In the genomic region with DNA sequence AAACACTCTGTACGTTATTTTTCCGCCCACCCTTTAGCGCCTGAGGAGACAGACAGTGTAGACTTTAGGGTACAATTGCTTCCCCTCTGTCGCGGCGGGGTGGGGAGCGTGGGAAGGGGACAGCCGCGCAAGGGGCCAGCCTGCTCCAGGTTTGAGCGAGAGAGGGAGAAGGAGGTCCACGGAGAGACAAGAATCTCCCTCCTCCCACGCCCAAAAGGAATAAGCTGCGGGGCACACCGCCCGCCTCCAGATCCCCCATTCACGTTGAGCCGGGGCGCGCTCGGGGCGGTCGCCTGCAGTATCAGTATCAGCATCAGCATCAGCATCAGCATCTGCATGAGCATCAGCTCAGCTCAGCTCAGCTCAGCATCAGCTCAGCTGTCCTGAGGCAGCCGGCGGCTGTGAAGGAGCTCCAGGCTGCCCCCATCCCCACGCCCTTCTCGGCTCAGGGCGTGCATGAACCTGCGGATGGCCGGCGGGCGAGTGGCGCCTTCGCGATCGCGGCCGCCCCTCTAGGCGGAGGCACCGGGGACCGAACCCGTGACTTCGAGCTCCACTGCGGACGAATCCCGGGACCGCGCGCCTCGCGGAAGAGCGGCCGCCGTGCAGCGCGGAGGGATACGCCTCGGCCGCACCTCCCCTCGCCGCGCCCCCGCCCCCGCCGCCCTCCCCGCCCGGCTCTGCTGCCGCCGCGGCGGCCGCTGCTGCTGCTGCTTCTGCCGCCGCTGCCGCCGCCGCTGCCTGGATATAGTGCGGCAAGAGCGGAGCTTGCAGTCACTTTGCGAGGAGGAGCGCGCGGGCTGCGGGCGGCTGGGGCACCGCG, we compare ENCODE assay signal across 8 cellular contexts. TPM values are rescaled to one million over a fixed set of nuclear protein-coding genes. Genes with fewer than 3 reads are reported as not detected.
DNase-seq lines count a peak whose midpoint lies in the region; ATAC-seq and TF ChIP-seq lines count a peak whose summit lies in the region.

A gene (plus strand): TSS at position 777 of the 823 bp plus-strand sequence.

- H3K4me1 Mint-ChIP-seq in osteocyte (ENCODE audit: unreplicated experiment), result peaks cover 79% of the 10 kb centered on the region

- H3K36me3 ChIP-seq in tibial artery, result no peaks in the 10 kb centered on the region
- no peaks in the 10 kb centered on the region for H3K36me3 ChIP-seq in Karpas-422 (ENCODE audit: insufficient read depth, low read length)

- H3K4me1 ChIP-seq in tibial artery (peaks cover 0 to 25% (median 14%) of the 10 kb centered on the region in 4 donors), Karpas-422 (ENCODE audit: low read length) (peaks cover 15% of the 10 kb centered on the region)

- H3K36me3 Mint-ChIP-seq in activated naive CD4-positive, alpha-beta T cell treated with anti-CD3 and anti-CD28 coated beads, Interleukin-2, amount 50 U/mL, for 72 hours, result no peaks in the 10 kb centered on the region
- no peaks in the 10 kb centered on the region for H3K36me3 Mint-ChIP-seq in osteocyte (ENCODE audit: unreplicated experiment)

- no peak within 1 kb of the TSS for H3K27ac ChIP-seq in tibial artery
- no peak within 1 kb of the TSS for H3K27ac ChIP-seq in Karpas-422 (ENCODE audit: low read length)

- H3K9me3 ChIP-seq in tibial artery, result no peaks in the 10 kb centered on the region
- H3K9me3 ChIP-seq in Karpas-422 (ENCODE audit: low read length), result no peaks in the 10 kb centered on the region

- H3K79me2 ChIP-seq in Karpas-422 (ENCODE audit: low read length), result no peaks in the 10 kb centered on the region

- H3K9ac ChIP-seq in Karpas-422 (ENCODE audit: low read length), result no peak within 1 kb of the TSS

- no peaks in the 10 kb centered on the region for H3K27me3 Mint-ChIP-seq in osteocyte (ENCODE audit: unreplicated experiment)

- peaks cover 0 to 12% of the 10 kb centered on the region in 2 donors for H3K27me3 ChIP-seq in tibial artery
- no peaks in the 10 kb centered on the region for H3K27me3 ChIP-seq in Karpas-422 (ENCODE audit: low read length)

- ATAC-seq in HG03139 (IDR thresholded peaks at IDR 0.05; ENCODE audit: unreplicated experiment), result peak; percentile 49
- ATAC-seq in activated naive CD4-positive, alpha-beta T cell treated with anti-CD3 and anti-CD28 coated beads, Interleukin-2, amount 50 U/mL, for 72 hours, result peak; percentile 63 to 86

- peak within 1 kb of the TSS; percentile 83 for H3K4me3 Mint-ChIP-seq in osteocyte (ENCODE audit: unreplicated experiment)

- H3K9me3 Mint-ChIP-seq in activated naive CD4-positive, alpha-beta T cell treated with anti-CD3 and anti-CD28 coated beads, Interleukin-2, amount 50 U/mL, for 72 hours, result no peaks in the 10 kb centered on the region
- no peaks in the 10 kb centered on the region for H3K9me3 Mint-ChIP-seq in osteocyte (ENCODE audit: unreplicated experiment)

- H3K4me3 ChIP-seq in tibial artery (peak within 1 kb of the TSS; percentile 49 to 57), Karpas-422 (ENCODE audit: low read length) (no peak within 1 kb of the TSS)

- H2AFZ ChIP-seq in Karpas-422 (ENCODE audit: low read length), result no peak within 1 kb of the TSS

- H3K27ac Mint-ChIP-seq in activated naive CD4-positive, alpha-beta T cell treated with anti-CD3 and anti-CD28 coated beads, Interleukin-2, amount 50 U/mL, for 72 hours, result no peak within 1 kb of the TSS
- H3K27ac Mint-ChIP-seq in osteocyte (ENCODE audit: unreplicated experiment), result peak within 1 kb of the TSS; percentile 83

- intact Hi-C loops in head of caudate nucleus (cut with DNase I), result loop anchor here (2.0 kb wide), 1 partner anchor 105 kb away; no protein-coding TSS in a partner anchor
- intact Hi-C loops in tibial artery (cut with DNase I; ENCODE audit: low total_unique reads), result loop anchor here (5.0 kb wide), 1 partner anchor 754 kb away; no protein-coding TSS in a partner anchor

- H4K20me1 ChIP-seq in Karpas-422 (ENCODE audit: insufficient read depth, low read depth, low read length), result no peaks in the 10 kb centered on the region

- H3K9me2 ChIP-seq in Karpas-422 (replicated peaks; ENCODE audit: insufficient read depth, low read length), result no peaks in the 10 kb centered on the region

- H3K4me2 ChIP-seq in Karpas-422 (ENCODE audit: low read depth, low read length, poor library complexity, severe bottlenecking), result no peak within 1 kb of the TSS

- TF ChIP-seq CTCF in osteocyte (IDR thresholded peaks at IDR 0.05) (no peak), tibial artery (IDR thresholded peaks at IDR 0.05) (no peak)

- DNase-seq in DMS 273 (lab: John Stamatoyannopoulos, UW; ENCODE audit: unreplicated experiment) (peak; percentile 85), SHP77 treated with DMSO at 0.1 percent for 48 hours (lab: John Stamatoyannopoulos, UW) (peak; percentile 24), head of caudate nucleus (peak; percentile 63 to 93 (median 86)), osteocyte (ENCODE audit: extremely low spot score, unreplicated experiment) (peak; percentile 91), tibial artery (peak; percentile 45 to 69), Karpas-422 (no peak)
- peak in 1 of 2 donors; percentile 41 for DNase-seq in activated naive CD4-positive, alpha-beta T cell treated with anti-CD3 and anti-CD28 coated beads, Interleukin-2, amount 50 U/mL, for 72 hours (ENCODE audit: low spot score in 2 of 2)

RNA-seq across cellular contexts. Expression of the gene that starts here (rescaled TPM):
- not detected for total RNA-seq in activated naive CD4-positive, alpha-beta T cell treated with anti-CD3 and anti-CD28 coated beads, Interleukin-2, amount 50 U/mL, for 72 hours
- 121 and 135 TPM in 2 replicates for total RNA-seq in osteocyte
- total RNA-seq in Karpas-422 (2014; rRNA removed; shearing (Covaris generic); ENCODE audit: low replicate concordance), result 0.18 TPM in 1 of 2 replicates, not detected in the other

Comparison
In these comparisons a context has a peak if more than half of its experiments do, and no peak if none do; other contexts are left out.
1. RNA of the gene that starts here (total RNA-seq): 121 to 135 TPM in osteocyte; not detected in activated naive CD4-positive, alpha-beta T cell treated with anti-CD3 and anti-CD28 coated beads, Interleukin-2, amount 50 U/mL, for 72 hours and 0.18 TPM in Karpas-422; every median in the first group is over 100 times any median in the second.
2. Peak in ATAC-seq in activated naive CD4-positive, alpha-beta T cell treated with anti-CD3 and anti-CD28 coated beads, Interleukin-2, amount 50 U/mL, for 72 hours; RNA of the gene not detected or under 1 TPM.